Comparison of ENCODE assay signal across 10 cellular contexts in the genomic region with DNA sequence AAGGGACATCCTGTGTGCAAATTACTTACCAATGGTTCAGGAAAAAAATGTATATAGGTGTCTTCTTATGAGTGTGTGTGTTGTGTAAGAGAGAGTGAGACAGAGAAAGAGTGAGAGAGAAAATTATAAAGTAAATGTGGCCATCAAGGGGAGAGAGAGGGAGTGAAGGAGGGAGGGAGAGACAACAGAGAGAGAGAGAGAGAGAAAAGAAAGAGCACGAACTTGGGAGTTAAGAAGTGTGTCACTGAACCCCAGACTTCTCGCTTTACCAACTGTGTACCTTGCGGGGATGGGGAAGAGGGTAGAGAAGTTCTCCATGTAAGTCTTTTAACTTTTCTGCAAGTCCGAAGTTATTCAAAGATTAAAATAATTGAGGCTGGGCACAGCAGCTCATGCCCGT. TPM values are rescaled to one million over a fixed set of nuclear protein-coding genes. Genes with fewer than 3 reads are reported as not detected.
A peak's percentile ranks its signal among the peaks of the same experiment; 100 is the strongest.
DNase-seq lines count a peak whose midpoint lies in the region; ATAC-seq, FAIRE-seq and TF ChIP-seq lines count a peak whose summit lies in the region.
"Had no signal": no experiment of that assay in that cellular context is flagged by ENCODE, and none has a peak within 500 bp of the region (broad histone marks: within the 10 kb centered on the region; RNA-seq: fewer than 3 reads in every experiment).

No MANE protein-coding gene starts in this region.

- peaks cover 29% of the 10 kb centered on the region for H3F3A ChIP-seq in GM23248 (ENCODE audit: insufficient read depth)

- DNase-seq in GM23248 (no peak), activated B cell treated with CpG ODN at 0.5 μM for 24 hours (no peak), hepatocyte (ENCODE audit: low spot score) (no peak), small intestine (no peak), head of caudate nucleus (no peak), cortex of kidney (lab: John Stamatoyannopoulos, UW) (no peak)
- DNase-seq in activated CD4-positive, alpha-beta T cell treated with anti-CD3 and anti-CD28 coated beads for 48 hours: no peak
- DNase-seq in NK-92 treated with Interleukin-12 subunit alpha and Interleukin-12 subunit beta, amount 100 ng/mL, for 24 hours (lab: John Stamatoyannopoulos, UW): no peak

- H3K27me3 Mint-ChIP-seq in activated B cell treated with CpG ODN at 0.5 μM for 24 hours: no peaks in the 10 kb centered on the region

- H3K4me1 Mint-ChIP-seq in activated B cell treated with CpG ODN at 0.5 μM for 24 hours: peaks cover 64% of the 10 kb centered on the region

- in situ Hi-C loops in GM23248 (cut with MboI): no loop called here

- ATAC-seq in activated B cell treated with CpG ODN at 0.5 μM for 24 hours (ENCODE audit: low read depth): no peak

- peak overlapping the region; percentile 100 for H3K27ac Mint-ChIP-seq in activated B cell treated with CpG ODN at 0.5 μM for 24 hours

- H3K9me3 ChIP-seq in GM23248 (ENCODE audit: low read depth) (no peaks in the 10 kb centered on the region), hepatocyte (ENCODE audit: low read depth) (no peaks in the 10 kb centered on the region), small intestine (ENCODE audit: control insufficient read depth, low read depth) (no peaks in the 10 kb centered on the region)

- no peak for FAIRE-seq in small intestine (lab: Jason Lieb, UNC)
- FAIRE-seq: H54, islet of Langerhans had no signal

- WGBS in GM23248 (ENCODE audit: low coverage in 1 of 2, low lambda C conversion rate in 2 of 2, missing lambda C conversion rate in 2 of 2), 2 experiments: 91% methylated on average over 5 of the region's 5 CpGs
- WGBS in hepatocyte (ENCODE audit: low lambda C conversion rate, missing lambda C conversion rate): 98% methylated on average over 5 of the region's 5 CpGs
- WGBS in small intestine, 3 donors: 90 to 92% (median 91%) methylated on average over 5 of the region's 5 CpGs

- H3K4me3 Mint-ChIP-seq in activated B cell treated with CpG ODN at 0.5 μM for 24 hours: peak overlapping the region; percentile 95

- H3K9me3 Mint-ChIP-seq in activated B cell treated with CpG ODN at 0.5 μM for 24 hours: no peaks in the 10 kb centered on the region

- H3K9me2 ChIP-seq in GM23248 (ENCODE audit: insufficient read depth) (no peaks in the 10 kb centered on the region), hepatocyte (replicated peaks; ENCODE audit: insufficient read depth) (no peaks in the 10 kb centered on the region)

- H3K27me3 ChIP-seq in GM23248 (replicated peaks; ENCODE audit: insufficient read depth) (no peaks in the 10 kb centered on the region), hepatocyte (no peaks in the 10 kb centered on the region), small intestine (ENCODE audit: control insufficient read depth in 2 of 2, insufficient read depth in 2 of 2, low read length in 2 of 2) (no peaks in the 10 kb centered on the region)

- TF ChIP-seq CTCF in activated B cell treated with CpG ODN at 0.5 μM for 24 hours (IDR thresholded peaks at IDR 0.05) (no peak), hepatocyte (IDR thresholded peaks at IDR 0.05; ENCODE audit: poor library complexity) (no peak)

- H3K36me3 ChIP-seq in GM23248 (ENCODE audit: low read depth) (no peaks in the 10 kb centered on the region), hepatocyte (replicated peaks; ENCODE audit: insufficient read depth, low read depth) (no peaks in the 10 kb centered on the region), small intestine (ENCODE audit: control insufficient read depth in 2 of 2, insufficient read depth in 2 of 2, low read length in 2 of 2) (no peaks in the 10 kb centered on the region)

- H3K9ac ChIP-seq in GM23248: peak overlapping the region; percentile 85

- peaks cover 3% of the 10 kb centered on the region for H3K36me3 Mint-ChIP-seq in activated B cell treated with CpG ODN at 0.5 μM for 24 hours (ENCODE audit: low read depth)

- H3K4me1 ChIP-seq in GM23248 (ENCODE audit: insufficient read depth) (peaks cover 12% of the 10 kb centered on the region), hepatocyte (ENCODE audit: insufficient read depth) (peaks cover 22% of the 10 kb centered on the region), small intestine (ENCODE audit: control insufficient read depth in 2 of 2, insufficient read depth in 1 of 2, low read depth in 1 of 2, low read length in 1 of 2) (no peaks in the 10 kb centered on the region)

- CTCF ChIA-PET in activated B cell treated with CpG ODN at 0.5 μM for 24 hours (lab: Charles Lee): interaction anchor here (1.5 kb wide), 1 partner anchor 18 kb away, joined by 5 read pairs; no protein-coding TSS in a partner anchor

- H4K20me1 ChIP-seq in GM23248 (ENCODE audit: insufficient read depth) (no peaks in the 10 kb centered on the region), hepatocyte (ENCODE audit: insufficient read depth, poor library complexity, severe bottlenecking) (no peaks in the 10 kb centered on the region)

- no peaks in the 10 kb centered on the region for H3K79me2 ChIP-seq in GM23248 (ENCODE audit: insufficient read depth)
- no peaks in the 10 kb centered on the region for H3K79me2 ChIP-seq in hepatocyte

- H2AFZ ChIP-seq in GM23248: peak overlapping the region; percentile 82
- no peak overlapping the region for H2AFZ ChIP-seq in hepatocyte

- H3K4me2 ChIP-seq in GM23248 (ENCODE audit: unreplicated experiment): peak overlapping the region; percentile 92
- no peak overlapping the region for H3K4me2 ChIP-seq in hepatocyte

- H3K27ac ChIP-seq in GM23248 (peak overlapping the region; percentile 96), hepatocyte (peak overlapping the region; percentile 85), small intestine (ENCODE audit: low read depth in 1 of 2, low read length in 1 of 2) (peak overlapping the region; percentile 97 to 99)

- H3K4me3 ChIP-seq in GM23248: peak overlapping the region; percentile 68
- H3K4me3 ChIP-seq in hepatocyte: no peak overlapping the region
- H3K4me3 ChIP-seq in small intestine (ENCODE audit: low read depth in 1 of 2, low read length in 2 of 2): no peak overlapping the region

- intact Hi-C loops in activated B cell treated with CpG ODN at 0.5 μM for 24 hours (cut with micrococcal nuclease) (no loop called here), head of caudate nucleus (cut with DNase I) (no loop called here)

- POLR2A ChIA-PET in activated B cell treated with CpG ODN at 0.5 μM for 24 hours (lab: Charles Lee): interaction anchor here (0.6 to 9.5 kb wide), 12 partner anchors 11 to 1725 kb away, joined by 3 to 546 read pairs (median 40); partner anchors contain the start of genes ARL4D, DHX8 and TMEM106A

RNA-seq across cellular contexts. Expression of gene ARL4D, which starts 28.8 kb away (rescaled TPM):
- total RNA-seq in GM23248 (2014; rRNA removed; shearing (Covaris generic)): 23.0 and 27.8 TPM in 2 replicates
- polyA plus RNA-seq in GM23248 (2016; fragmentation: Nextera tagmentation; extraction: Ambion mirVana) (49.4 and 50.4 TPM in 2 replicates), hepatocyte (93.2 and 99.9 TPM in 2 replicates), small intestine (10 to 100 TPM in 1 of 3 donors, 1 to 10 TPM in 1, under 1 TPM in 1; 0.45 to 10.1 (median 2.4) TPM)
- total RNA-seq in activated B cell treated with CpG ODN at 0.5 μM for 24 hours (5.8 and 6.4 TPM in 2 replicates), hepatocyte (35.3 and 35.8 TPM in 2 replicates)
